ENCODE assay signal across 9 cellular contexts in the genomic region with DNA sequence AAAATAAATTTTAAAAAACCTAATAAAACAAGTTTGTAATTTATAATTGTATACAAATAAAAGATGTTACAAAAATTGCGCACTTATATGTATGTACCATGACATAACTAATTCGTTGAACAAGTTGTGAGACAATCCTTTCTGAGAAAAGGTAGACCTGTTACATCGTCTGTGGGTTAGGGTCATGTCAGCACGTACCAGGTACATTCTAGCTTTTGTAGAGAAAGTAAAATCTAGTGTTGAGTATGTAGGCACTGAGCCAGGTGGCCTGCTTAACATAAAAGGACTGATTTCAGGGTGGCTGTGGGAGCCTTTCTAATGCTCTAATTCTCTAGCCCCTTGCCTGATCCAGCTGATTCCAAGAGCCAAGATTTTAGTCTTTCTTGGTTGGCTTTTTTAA. TPM values are rescaled to one million over a fixed set of nuclear protein-coding genes. Genes with fewer than 3 reads are reported as not detected.
A peak's percentile ranks its signal among the peaks of the same experiment; 100 is the strongest.
DNase-seq lines count a peak whose midpoint lies in the region; ATAC-seq and TF ChIP-seq lines count a peak whose summit lies in the region.
"Had no signal": no experiment of that assay in that cellular context is flagged by ENCODE, and none has a peak within 500 bp of the region (broad histone marks: within the 10 kb centered on the region; RNA-seq: fewer than 3 reads in every experiment).

No MANE protein-coding gene starts in this region.

- in situ Hi-C loops in gastrocnemius medialis (cut with MboI; ENCODE audit: low sequenced_read_pairs in 4 of 4) = no loop called here

- no peak for TF ChIP-seq POLR2A in gastrocnemius medialis (IDR thresholded peaks at IDR 0.05)

- H3K4me3 ChIP-seq in H7 (ENCODE audit: insufficient read depth, low read depth, low read length) (peak overlapping the region; percentile 96), SJSA1 (peak overlapping the region; percentile 89), epithelial cell of proximal tubule (ENCODE audit: low read depth, low read length) (peak overlapping the region; percentile 94), gastrocnemius medialis (peak overlapping the region; percentile 93 to 99 (median 96))

- H3K36me3 ChIP-seq in H7 (replicated peaks; ENCODE audit: control insufficient read depth, insufficient read depth, low read length) (peaks cover 13% of the 10 kb centered on the region), SJSA1 (peaks cover 35% of the 10 kb centered on the region), gastrocnemius medialis (peaks cover 0 to 26% of the 10 kb centered on the region in 2 donors)

- H3K27ac ChIP-seq in SJSA1 = peak overlapping the region; percentile 94
- peak overlapping the region; percentile 89 to 99 (median 98) for H3K27ac ChIP-seq in gastrocnemius medialis

- H3K27me3 ChIP-seq in H7 (ENCODE audit: control insufficient read depth, insufficient read depth, low read length) = no peaks in the 10 kb centered on the region
- H3K27me3 ChIP-seq in SJSA1 (replicated peaks) = no peaks in the 10 kb centered on the region
- no peaks in the 10 kb centered on the region for H3K27me3 ChIP-seq in gastrocnemius medialis

- peaks cover 14% of the 10 kb centered on the region for H3K4me1 ChIP-seq in SJSA1 (replicated peaks)
- H3K4me1 ChIP-seq in gastrocnemius medialis = peaks cover 13% of the 10 kb centered on the region in 2 donors

- DNase-seq in H7 (peak; percentile 45), SJSA1 (ENCODE audit: low read depth in 1 of 2, low spot score in 2 of 2) (no peak), epithelial cell of proximal tubule (ENCODE audit: low read depth) (no peak), gastrocnemius medialis (no peak), NCI-H1092 (lab: John Stamatoyannopoulos, UW) (no peak), NCI-H2227 (lab: John Stamatoyannopoulos, UW; ENCODE audit: unreplicated experiment) (no peak)
- no peak for DNase-seq in stimulated activated CD4-positive, alpha-beta T cell treated with anti-CD3 and anti-CD28 coated beads, Interleukin-2, amount 100 ng/mL, for 48 hours

- H3K9me3 ChIP-seq in SJSA1 (replicated peaks) = no peaks in the 10 kb centered on the region
- H3K9me3 ChIP-seq in gastrocnemius medialis = no peaks in the 10 kb centered on the region

- TF ChIP-seq CTCF in epithelial cell of proximal tubule (conservative IDR thresholded peaks at IDR 0.05; ENCODE audit: low read depth, low read length) = no peak
- TF ChIP-seq CTCF in gastrocnemius medialis (IDR thresholded peaks at IDR 0.05 in 4 of 5, conservative IDR thresholded peaks at IDR 0.05 in 1 of 5) = no peak

- ATAC-seq in gastrocnemius medialis = no peak
- no peak for ATAC-seq in GM18861 (IDR thresholded peaks at IDR 0.05; ENCODE audit: unreplicated experiment)

- intact Hi-C loops in gastrocnemius medialis (cut with DNase I; ENCODE audit: low total_unique reads) = loop anchor here (1.0 kb wide), 2 partner anchors 11 to 144 kb away; a partner anchor contains a TSS

RNA-seq across cellular contexts. Expression of a gene that starts 10.4 kb away (rescaled TPM):
- total RNA-seq in H7 (2014; rRNA removed; shearing (Covaris generic)) = 114 and 125 TPM in 2 replicates
- 90.0 and 114 TPM in 2 replicates for total RNA-seq in SJSA1 (2014; rRNA removed; shearing (Covaris generic))
- total RNA-seq in epithelial cell of proximal tubule (95.0 and 155 TPM in 2 replicates), gastrocnemius medialis (10 to 100 TPM; 59.6 to 87.1 (median 65.2) TPM)

RNA-seq across cellular contexts. Expression of a gene that starts 26.0 kb away (rescaled TPM):
- not detected in 2 replicates for total RNA-seq in H7 (2014; rRNA removed; shearing (Covaris generic))
- not detected in 2 replicates for total RNA-seq in SJSA1 (2014; rRNA removed; shearing (Covaris generic))
- total RNA-seq in epithelial cell of proximal tubule (not detected in 2 replicates), gastrocnemius medialis (not detected)
- total RNA-seq: T-helper 2 cell treated with Interferon-gamma antibody and Interleukin-4, amounts not matched to agents 100 ng/mL and 5 ng/mL, for 36 hours had no signal

RNA-seq across cellular contexts. Expression of a gene that starts 39.5 kb away (rescaled TPM):
- 34.5 and 37.8 TPM in 2 replicates for total RNA-seq in H7 (2014; rRNA removed; shearing (Covaris generic))
- total RNA-seq in SJSA1 (2014; rRNA removed; shearing (Covaris generic)) = 34.3 and 55.2 TPM in 2 replicates
- total RNA-seq in epithelial cell of proximal tubule (52.2 and 59.0 TPM in 2 replicates), gastrocnemius medialis (10 to 100 TPM in 2 of 4 donors, 1 to 10 TPM in 2; 7.1 to 13.5 (median 9.3) TPM)
